21 cellular contexts compared by ENCODE assay signal in genomic region chr9:114709636-114710035, GRCh38. TPM values are rescaled to one million over a fixed set of nuclear protein-coding genes. Genes with fewer than 3 reads are reported as not detected.
"Had no signal": no experiment of that assay in that cellular context is flagged by ENCODE, and none has a peak within 500 bp of the region (broad histone marks: within the 10 kb centered on the region; RNA-seq: fewer than 3 reads in every experiment).

No MANE protein-coding gene starts in this region.

- ATAC-seq: body of pancreas; heart left ventricle; left lobe of liver; mucosa of descending colon; naive thymus-derived CD8-positive, alpha-beta T cell had no signal

- H3K36me3 Mint-ChIP-seq: naive thymus-derived CD8-positive, alpha-beta T cell had no signal

- H3K9me3 Mint-ChIP-seq: naive thymus-derived CD8-positive, alpha-beta T cell had no signal

- H3K4me3 Mint-ChIP-seq: naive thymus-derived CD8-positive, alpha-beta T cell had no signal

- H3K4me3 ChIP-seq: body of pancreas, coronary artery, heart left ventricle, mucosa of descending colon, right atrium auricular region, transverse colon had no signal

- DNase-seq: activated CD4-positive, alpha-beta T cell treated with anti-CD3 and anti-CD28 coated beads for 1 hour; activated effector memory CD4-positive, alpha-beta T cell treated with anti-CD3 and anti-CD28 coated beads, Interleukin-2, amount 50 U/mL, for 16 hours; amniotic stem cell; body of pancreas; central memory CD4-positive, alpha-beta T cell; effector CD4-positive, alpha-beta T cell; heart left ventricle; islet precursor cell; mucosa of descending colon; naive thymus-derived CD8-positive, alpha-beta T cell; posterior cingulate gyrus; SHP77 treated with DMSO at 0.1 percent for 48 hours; small intestine; substantia nigra; T-helper 9 cell; transverse colon had no signal

RNA-seq across cellular contexts. Expression of gene TEX48, which starts 27.6 kb away (rescaled TPM):
- total RNA-seq: body of pancreas; endothelial cell of umbilical vein; frontal cortex; heart left ventricle; left lobe of liver; mucosa of descending colon; naive thymus-derived CD8-positive, alpha-beta T cell; right atrium auricular region; transverse colon had no signal

RNA-seq across cellular contexts. Expression of gene TEX53, which starts 52.0 kb away (rescaled TPM):
- total RNA-seq: body of pancreas; endothelial cell of umbilical vein; frontal cortex; heart left ventricle; left lobe of liver; mucosa of descending colon; naive thymus-derived CD8-positive, alpha-beta T cell; right atrium auricular region; transverse colon had no signal
